In genomic region chr5:1799602-1800469, GRCh38 we compare ENCODE assay signal across 8 cellular contexts. TPM values are rescaled to one million over a fixed set of nuclear protein-coding genes. Genes with fewer than 3 reads are reported as not detected.
DNase-seq lines count a peak whose midpoint lies in the region; ATAC-seq and TF ChIP-seq lines count a peak whose summit lies in the region.

TSS of gene MRPL36 (minus strand) at chr5:1799837. CDS start at chr5:1798935, 902 bp downstream.

- TF ChIP-seq RAD21 in IMR-90 (IDR thresholded peaks at IDR 0.05; ENCODE audit: low read length) = no peak

- peaks cover 14% of the 10 kb centered on the region for H3K4me1 ChIP-seq in IMR-90 (ENCODE audit: control insufficient read depth, insufficient read depth, low read length)
- peaks cover 7% of the 10 kb centered on the region; the same call in 1 of the 2 replicates for H3K4me1 ChIP-seq in OCI-LY3 (ENCODE audit: low read length)

- 0 out of 3 replicates have a peak within 1 kb of the TSS, but pooled peaks have one; percentile 34 for H2BK15ac ChIP-seq in IMR-90 (ENCODE audit: low read depth, low read length)

- H2AK5ac ChIP-seq in IMR-90 (ENCODE audit: low read depth, low read length) = peak within 1 kb of the TSS; percentile 96

- intact Hi-C loops in IMR-90 (cut with micrococcal nuclease) = loop anchor here (2.0 kb wide), 2 partner anchors 27 to 35 kb away; no protein-coding TSS in a partner anchor

- H3K36me3 ChIP-seq in IMR-90 (ENCODE audit: control insufficient read depth, insufficient read depth, low read length) (peaks cover 41% of the 10 kb centered on the region), OCI-LY3 (replicated peaks; ENCODE audit: low read depth, low read length) (peaks cover 20% of the 10 kb centered on the region)

- H2BK5ac ChIP-seq in IMR-90 (ENCODE audit: low read depth, low read length, poor library complexity, severe bottlenecking) = peak within 1 kb of the TSS; percentile 78

- peak; percentile 35 for ATAC-seq in GM21423 (IDR thresholded peaks at IDR 0.05; ENCODE audit: unreplicated experiment)
- peak; percentile 82 for ATAC-seq in IMR-90 (ENCODE audit: low read depth)

- H3K9me3 ChIP-seq in IMR-90 (ENCODE audit: control insufficient read depth, insufficient read depth, low read length) (no peaks in the 10 kb centered on the region), OCI-LY3 (ENCODE audit: insufficient read depth, low read length) (no peaks in the 10 kb centered on the region)

- H2BK20ac ChIP-seq in IMR-90 (ENCODE audit: low read depth, low read length) = peak within 1 kb of the TSS; percentile 48; the same call in 1 of the 2 replicates

- H4K8ac ChIP-seq in IMR-90 (ENCODE audit: low read depth in 2 of 2, low read length in 2 of 2) = peak within 1 kb of the TSS; percentile 80 to 98

- no TSS peak for BruUV-seq in IMR-90 (replicated peaks; lab: Mats Ljungman, UMichigan)

- peaks cover 70% of the 10 kb centered on the region for H3K79me2 ChIP-seq in OCI-LY3 (ENCODE audit: low read length)

- peak within 1 kb of the TSS; percentile 92 for H3K14ac ChIP-seq in IMR-90 (replicated peaks; ENCODE audit: low read depth, low read length)

- CTCF ChIA-PET in IMR-90 (lab: Yijun Ruan, JAX) = interaction anchor here (0.7 kb wide), 2 partner anchors 21 to 36 kb away, joined by 3 read pairs; no protein-coding TSS in a partner anchor

- POLR2A ChIA-PET in IMR-90 (lab: Charles Lee; ENCODE audit: unreplicated experiment) = interaction anchor here (0.6 kb wide), 1 partner anchor 27 kb away, joined by 3 read pairs; no protein-coding TSS in a partner anchor

- peaks cover 11% of the 10 kb centered on the region; the same call in 1 of the 2 replicates for H3K9me1 ChIP-seq in IMR-90 (ENCODE audit: insufficient read depth, low read length)

- peak within 1 kb of the TSS; percentile 77 for H2BK120ac ChIP-seq in IMR-90 (ENCODE audit: low read depth, low read length)

- H3K4me3 ChIP-seq in IMR-90 (ENCODE audit: insufficient read depth, low read depth, low read length) (peak within 1 kb of the TSS; percentile 98), OCI-LY3 (ENCODE audit: low read length) (peak within 1 kb of the TSS; percentile 97)

- peak within 1 kb of the TSS; percentile 98 for H2AK9ac ChIP-seq in IMR-90 (replicated peaks; ENCODE audit: low read depth, low read length, poor library complexity)

- 12% methylated on average over 12 of the region's 68 CpGs; no CpG with 5 or more reads in 1 of the 2 experiments for WGBS in IMR-90 (ENCODE audit: extremely low coverage in 2 of 2, insufficient read length in 1 of 2), 2 experiments

- H3K56ac ChIP-seq in IMR-90 (ENCODE audit: extremely low read depth, insufficient read depth, low read length) = peak within 1 kb of the TSS; percentile 60; the same call in 1 of the 2 replicates

- H4K20me1 ChIP-seq in IMR-90 (ENCODE audit: insufficient read depth, low read length) (0 out of 2 replicates have a peak, but pooled peaks cover 5% of the 10 kb centered on the region), OCI-LY3 (ENCODE audit: insufficient read depth, low read length) (no peaks in the 10 kb centered on the region)

- DNase-seq in COR-L47 (lab: John Stamatoyannopoulos, UW) (peak; percentile 86), IMR-90 (peak; percentile 85), mesenteric fat pad (ENCODE audit: low spot score) (peak; percentile 95)
- DNase-seq in activated CD8-positive, alpha-beta memory T cell treated with anti-CD3 and anti-CD28 coated beads, Interleukin-2, amount 50 U/mL, for 4 hours = peak; percentile 93
- DNase-seq in stimulated activated CD8-positive, alpha-beta memory T cell treated with anti-CD3 and anti-CD28 coated beads, Interleukin-15, amount 100 ng/mL, for 1 hour (ENCODE audit: low read depth) = peak; percentile 88

- H3K4me2 ChIP-seq in IMR-90 (ENCODE audit: low read depth, low read length) = peak within 1 kb of the TSS; percentile 96
- peak within 1 kb of the TSS; percentile 92 for H3K4me2 ChIP-seq in OCI-LY3 (ENCODE audit: low read length)

- peak within 1 kb of the TSS; percentile 24 for H3K18ac ChIP-seq in IMR-90 (ENCODE audit: low read depth, low read length)

- H3K27me3 ChIP-seq in IMR-90 (ENCODE audit: control insufficient read depth, insufficient read depth, low read length) (no peaks in the 10 kb centered on the region), OCI-LY3 (ENCODE audit: low read depth, low read length) (no peaks in the 10 kb centered on the region)

- peak; percentile 49; the same call in 1 of the 2 replicates for TF ChIP-seq POLR2A in IMR-90 (IDR thresholded peaks at IDR 0.05; ENCODE audit: low read depth, low read length)

- in situ Hi-C loops in IMR-90 (cut with MboI; ENCODE audit: low sequenced_read_pairs) (loop anchor here (25.0 kb wide), 1 partner anchor 838 kb away; no protein-coding TSS in a partner anchor), endometrial microvascular endothelial cells (cut with HindIII; ENCODE audit: inconsistent ontology term, low pct_unique_long_range_greater_than_20kb, low sequenced_read_pairs) (no loop called here)

- peak within 1 kb of the TSS; percentile 96 for H3K23ac ChIP-seq in IMR-90 (ENCODE audit: low read depth, low read length)

- peak within 1 kb of the TSS; percentile 84 for H3K27ac ChIP-seq in IMR-90 (ENCODE audit: insufficient read depth, low read length)
- peak within 1 kb of the TSS; percentile 74 for H3K27ac ChIP-seq in OCI-LY3 (ENCODE audit: low read length)

- H4K5ac ChIP-seq in IMR-90 (ENCODE audit: low read depth, low read length) = peak within 1 kb of the TSS; percentile 93

- no peak for TF ChIP-seq CTCF in IMR-90 (conservative IDR thresholded peaks at IDR 0.05; ENCODE audit: low read depth, low read length)
- no peak for TF ChIP-seq CTCF in OCI-LY3 (IDR thresholded peaks at IDR 0.05; ENCODE audit: low read depth, low read length)

- peak within 1 kb of the TSS; percentile 89 for H3K4ac ChIP-seq in IMR-90 (ENCODE audit: low read depth, low read length)

- peak within 1 kb of the TSS; percentile 99 for H3K9ac ChIP-seq in IMR-90 (ENCODE audit: low read depth, low read length)
- H3K9ac ChIP-seq in OCI-LY3 (ENCODE audit: low read length) = peak within 1 kb of the TSS; percentile 75

- peak within 1 kb of the TSS; percentile 98 for H2AFZ ChIP-seq in IMR-90 (replicated peaks; ENCODE audit: low read length, poor library complexity)
- no peak within 1 kb of the TSS for H2AFZ ChIP-seq in OCI-LY3 (ENCODE audit: low read depth, low read length)

- H4K91ac ChIP-seq in IMR-90 (ENCODE audit: insufficient read depth, low read depth, low read length) = peak within 1 kb of the TSS; percentile 62

- dilution Hi-C loops in IMR-90 (cut with HindIII; ENCODE audit: low sequenced_read_pairs, unreplicated experiment) = no loop called here

- peaks cover 45 to 82% of the 10 kb centered on the region in 2 experiments for H3K79me1 ChIP-seq in IMR-90 (ENCODE audit: low read depth in 1 of 2, low read length in 2 of 2)

TF ChIP-seq in IMR-90, 13 proteins besides CTCF, POLR2A, EP300 and RAD21:
- no peak for TF ChIP-seq FOS (IDR thresholded peaks at IDR 0.05; ENCODE audit: low read depth, low read length)
- TF ChIP-seq MXI1 (IDR thresholded peaks at IDR 0.05; ENCODE audit: borderline replicate concordance, low read depth, low read length) = peak; percentile 71; the same call in 1 of the 2 replicates
- peak; percentile 5; the same call in 1 of the 2 replicates for TF ChIP-seq BHLHE40 (IDR thresholded peaks at IDR 0.05; ENCODE audit: low read depth, low read length)
- TF ChIP-seq, protein P1, sequence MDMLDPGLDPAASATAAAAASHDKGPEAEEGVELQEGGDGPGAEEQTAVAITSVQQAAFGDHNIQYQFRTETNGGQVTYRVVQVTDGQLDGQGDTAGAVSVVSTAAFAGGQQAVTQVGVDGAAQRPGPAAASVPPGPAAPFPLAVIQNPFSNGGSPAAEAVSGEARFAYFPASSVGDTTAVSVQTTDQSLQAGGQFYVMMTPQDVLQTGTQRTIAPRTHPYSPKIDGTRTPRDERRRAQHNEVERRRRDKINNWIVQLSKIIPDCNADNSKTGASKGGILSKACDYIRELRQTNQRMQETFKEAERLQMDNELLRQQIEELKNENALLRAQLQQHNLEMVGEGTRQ (IDR thresholded peaks at IDR 0.05; ENCODE audit: low read depth, low read length) = peak; percentile 96
- TF ChIP-seq CHD1 (IDR thresholded peaks at IDR 0.05; ENCODE audit: low read depth, low read length) = no peak
TF ChIP-seq in IMR-90: peak in this region for 3.

RNA-seq across cellular contexts. Expression of gene MRPL36, which starts in this region (rescaled TPM):
- total RNA-seq in IMR-90 (2012; rRNA removed) (63.9 and 85.9 TPM in 2 replicates), endometrial microvascular endothelial cells (ENCODE audit: inconsistent ontology term) (34.7 TPM), mesenteric fat pad (50.4 TPM)
- 103 and 134 TPM in 2 replicates for polyA plus RNA-seq in IMR-90 (2012; rRNA removed)
- 101 and 125 TPM in 2 replicates for polyA plus RNA-seq in IMR-90 (2012; cell fraction: cytosol; rRNA removed)
- 35.7 and 44.4 TPM in 2 replicates for polyA plus RNA-seq in IMR-90 (2012; cell fraction: nucleus; rRNA removed; ENCODE audit: low replicate concordance)

Comparison
In these comparisons a context has a peak if more than half of its experiments do, and no peak if none do; other contexts are left out.
1. Peak in every context shown above with its lines: DNase-seq, ATAC-seq, H3K4me3 ChIP-seq and H3K27ac ChIP-seq.